12 cellular contexts compared by ENCODE assay signal in genomic region chr9:109311731-109312130, GRCh38. TPM values are rescaled to one million over a fixed set of nuclear protein-coding genes. Genes with fewer than 3 reads are reported as not detected.
DNase-seq lines count a peak whose midpoint lies in the region; ATAC-seq, FAIRE-seq and TF ChIP-seq lines count a peak whose summit lies in the region.
"Had no signal": no experiment of that assay in that cellular context is flagged by ENCODE, and none has a peak within 500 bp of the region (broad histone marks: within the 10 kb centered on the region; RNA-seq: fewer than 3 reads in every experiment).

No MANE protein-coding gene starts in this region.

- no peak overlapping the region for H3K14ac ChIP-seq in trophoblast cell (ENCODE audit: low read length)

- H3K36me3 ChIP-seq in GM12878 (ENCODE audit: control insufficient read depth in 2 of 2, insufficient read depth in 2 of 2, low read length in 1 of 2) (no peaks in the 10 kb centered on the region), trophoblast cell (ENCODE audit: control insufficient read depth in 1 of 2, insufficient read depth in 2 of 2, low read length in 2 of 2) (peaks cover 0 to 2% of the 10 kb centered on the region in 2 experiments)

- BruUV-seq in GM12878 (replicated peaks; lab: Mats Ljungman, UMichigan): no TSS peak

- H3K4me1 ChIP-seq in GM12878 (ENCODE audit: control insufficient read depth, insufficient read depth, low read length) (no peaks in the 10 kb centered on the region), trophoblast cell (ENCODE audit: control insufficient read depth in 1 of 2, insufficient read depth in 2 of 2, low read length in 2 of 2) (peaks cover 2 to 10% of the 10 kb centered on the region in 2 experiments)

- no peak overlapping the region for H2BK12ac ChIP-seq in trophoblast cell (ENCODE audit: low read length)

- no peak for TF ChIP-seq RAD21 in GM12878 (IDR thresholded peaks at IDR 0.05; ENCODE audit: insufficient read depth, low read depth, low read length)

- SMC1A ChIA-PET in GM12878 (lab: Charles Lee; ENCODE audit: uncharacterized antibody, unreplicated experiment): interaction anchor here (0.9 kb wide), 1 partner anchor 159 kb away, joined by 3 read pairs; no protein-coding TSS in a partner anchor

- no peaks in the 10 kb centered on the region; the same call in 1 of the 2 replicates for H4K20me1 ChIP-seq in GM12878 (ENCODE audit: control insufficient read depth, insufficient read depth)

- H3K9ac ChIP-seq in GM12878 (ENCODE audit: control insufficient read depth, insufficient read depth, low read length): no peak overlapping the region
- no peak overlapping the region for H3K9ac ChIP-seq in trophoblast cell (ENCODE audit: low read length)

- H3K4me2 ChIP-seq in GM12878 (ENCODE audit: control insufficient read depth, insufficient read depth) (no peak overlapping the region), trophoblast cell (ENCODE audit: low read length) (no peak overlapping the region)

- H3K27me3 ChIP-seq in GM12878 (replicated peaks in 1 of 2; ENCODE audit: control insufficient read depth in 2 of 2, insufficient read depth in 2 of 2, low read length in 1 of 2) (peaks cover 1 to 3% of the 10 kb centered on the region in 2 experiments; a peak in 2 of 4 replicates), trophoblast cell (ENCODE audit: insufficient read depth, low read length) (no peaks in the 10 kb centered on the region)

- 15% methylated on average over 7 of the region's 7 CpGs for WGBS in GM12878 (ENCODE audit: insufficient coverage, insufficient replicate concordance, low lambda C conversion rate, missing lambda C conversion rate)
- WGBS in trophoblast cell (ENCODE audit: extremely low coverage, insufficient coverage, insufficient read length): no CpG with 5 or more reads among the region's 7 CpGs

- H3K4me3 ChIP-seq in GM12878 (no peak overlapping the region), trophoblast cell (ENCODE audit: low read depth, low read length) (no peak overlapping the region)

- no peak overlapping the region for H4K8ac ChIP-seq in trophoblast cell (ENCODE audit: low read depth, low read length)

- POLR2A ChIA-PET in GM12878 (lab: Charles Lee): no interaction called here

- RAD21 ChIA-PET in GM12878 (lab: Charles Lee; ENCODE audit: unreplicated experiment): no interaction called here

- in situ Hi-C loops in GM12878 (cut with MboI): no loop called here

- FAIRE-seq in GM12878 (lab: Jason Lieb, UNC): peak; percentile 27

- H3K27ac ChIP-seq in GM12878 (ENCODE audit: control insufficient read depth, insufficient read depth) (no peak overlapping the region), trophoblast cell (ENCODE audit: low read depth, low read length) (no peak overlapping the region)
- H3K27ac ChIP-seq: VCaP had no signal

- no peak overlapping the region for H4K91ac ChIP-seq in trophoblast cell (ENCODE audit: low read depth, low read length)

- no peak overlapping the region for H3K23ac ChIP-seq in trophoblast cell (ENCODE audit: low read length)

- H3K9me3 ChIP-seq in GM12878 (replicated peaks; ENCODE audit: control insufficient read depth, insufficient read depth, low read length) (no peaks in the 10 kb centered on the region), trophoblast cell (ENCODE audit: insufficient read depth, low read depth, low read length) (no peaks in the 10 kb centered on the region)

- H2AFZ ChIP-seq in GM12878 (ENCODE audit: control insufficient read depth, low read depth, low read length) (no peak overlapping the region), trophoblast cell (ENCODE audit: insufficient read depth, low read length, poor library complexity) (no peak overlapping the region)

- peak; percentile 76 for ATAC-seq in GM18907 (IDR thresholded peaks at IDR 0.05; ENCODE audit: unreplicated experiment)
- peak; percentile 91 for ATAC-seq in HG03432 (IDR thresholded peaks at IDR 0.05; ENCODE audit: unreplicated experiment)
- peak; percentile 92 for ATAC-seq in GM12878
- no peak for ATAC-seq in GM21447 (IDR thresholded peaks at IDR 0.05; ENCODE audit: unreplicated experiment)
- no peak for ATAC-seq in GM21423 (IDR thresholded peaks at IDR 0.05; ENCODE audit: unreplicated experiment)
- ATAC-seq: right cardiac atrium had no signal

- no peak overlapping the region for H2AK5ac ChIP-seq in trophoblast cell (ENCODE audit: low read length)

- no peak overlapping the region for H2BK5ac ChIP-seq in trophoblast cell (ENCODE audit: low read depth, low read length, poor library complexity)

- no peak overlapping the region for H3K4ac ChIP-seq in trophoblast cell (ENCODE audit: low read depth, low read length)

- no peaks in the 10 kb centered on the region for H3K79me1 ChIP-seq in trophoblast cell (ENCODE audit: low read length)

- TF ChIP-seq CTCF in GM12878 (IDR thresholded peaks at IDR 0.05 in 2 of 3, conservative IDR thresholded peaks at IDR 0.05 in 1 of 3; ENCODE audit: control insufficient read depth in 2 of 3, extremely low read depth in 1 of 3, insufficient read depth in 1 of 3, low read depth in 3 of 3, low read length in 3 of 3): no peak

- no peak overlapping the region for H2BK120ac ChIP-seq in trophoblast cell (ENCODE audit: insufficient read depth, low read length, poor library complexity)

- no peak for TF ChIP-seq POLR2A in GM12878 (IDR thresholded peaks at IDR 0.05; ENCODE audit: low read depth, low read length)

- TF ChIP-seq EP300 in GM12878 (IDR thresholded peaks at IDR 0.05; ENCODE audit: borderline replicate concordance in 1 of 2, control insufficient read depth in 1 of 2, low read depth in 2 of 2, low read length in 2 of 2): no peak

- intact Hi-C loops in GM12878 (cut with micrococcal nuclease; ENCODE audit: unreplicated experiment): no loop called here

- no peak overlapping the region for H3K18ac ChIP-seq in trophoblast cell (ENCODE audit: low read length)

- H3K79me2 ChIP-seq in GM12878 (ENCODE audit: control insufficient read depth, insufficient read depth, low read length) (no peaks in the 10 kb centered on the region), trophoblast cell (ENCODE audit: control insufficient read depth, insufficient read depth, low read length, poor library complexity) (peaks cover 10% of the 10 kb centered on the region)

- no peak overlapping the region for H4K12ac ChIP-seq in trophoblast cell (ENCODE audit: low read depth, low read length)

- DNase-seq in DMS 273 (lab: John Stamatoyannopoulos, UW; ENCODE audit: unreplicated experiment) (peak; percentile 89), GM12878 (ENCODE audit: low read depth, low spot score) (no peak), Ammon's horn (ENCODE audit: low spot score) (no peak), trophoblast cell (no peak)
- DNase-seq: Calu3, mesendoderm, right cardiac atrium had no signal

- CTCF ChIA-PET in GM12878 (lab: Yijun Ruan, JAX): no interaction called here

TF ChIP-seq in GM12878, 131 proteins besides CTCF, POLR2A, EP300 and RAD21 (continues in another document):
- TF ChIP-seq POLR2AphosphoS5 (IDR thresholded peaks at IDR 0.05; ENCODE audit: low read length) (no peak), CREB1 (IDR thresholded peaks at IDR 0.05; ENCODE audit: low read depth) (no peak), NFYA (IDR thresholded peaks at IDR 0.05; ENCODE audit: borderline replicate concordance, low read depth, low read length) (no peak), ZNF274 (IDR thresholded peaks at IDR 0.05; ENCODE audit: insufficient read depth, insufficient read length) (no peak), PAX5 (IDR thresholded peaks at IDR 0.05; ENCODE audit: borderline replicate concordance, low read depth, low read length) (peak; percentile 14; the same call in 1 of the 2 replicates), NFIC (IDR thresholded peaks at IDR 0.05; ENCODE audit: low read depth, low read length) (no peak), JUNB (IDR thresholded peaks at IDR 0.05) (peak; percentile 64; the same call in 1 of the 2 replicates), POU2F2 (IDR thresholded peaks at IDR 0.05; ENCODE audit: borderline replicate concordance, low read depth, low read length) (peak; percentile 92; the same call in 2 of the 3 replicates)
- TF ChIP-seq, protein P1, sequence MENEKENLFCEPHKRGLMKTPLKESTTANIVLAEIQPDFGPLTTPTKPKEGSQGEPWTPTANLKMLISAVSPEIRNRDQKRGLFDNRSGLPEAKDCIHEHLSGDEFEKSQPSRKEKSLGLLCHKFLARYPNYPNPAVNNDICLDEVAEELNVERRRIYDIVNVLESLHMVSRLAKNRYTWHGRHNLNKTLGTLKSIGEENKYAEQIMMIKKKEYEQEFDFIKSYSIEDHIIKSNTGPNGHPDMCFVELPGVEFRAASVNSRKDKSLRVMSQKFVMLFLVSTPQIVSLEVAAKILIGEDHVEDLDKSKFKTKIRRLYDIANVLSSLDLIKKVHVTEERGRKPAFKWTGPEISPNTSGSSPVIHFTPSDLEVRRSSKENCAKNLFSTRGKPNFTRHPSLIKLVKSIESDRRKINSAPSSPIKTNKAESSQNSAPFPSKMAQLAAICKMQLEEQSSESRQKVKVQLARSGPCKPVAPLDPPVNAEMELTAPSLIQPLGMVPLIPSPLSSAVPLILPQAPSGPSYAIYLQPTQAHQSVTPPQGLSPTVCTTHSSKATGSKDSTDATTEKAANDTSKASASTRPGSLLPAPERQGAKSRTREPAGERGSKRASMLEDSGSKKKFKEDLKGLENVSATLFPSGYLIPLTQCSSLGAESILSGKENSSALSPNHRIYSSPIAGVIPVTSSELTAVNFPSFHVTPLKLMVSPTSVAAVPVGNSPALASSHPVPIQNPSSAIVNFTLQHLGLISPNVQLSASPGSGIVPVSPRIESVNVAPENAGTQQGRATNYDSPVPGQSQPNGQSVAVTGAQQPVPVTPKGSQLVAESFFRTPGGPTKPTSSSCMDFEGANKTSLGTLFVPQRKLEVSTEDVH (IDR thresholded peaks at IDR 0.05; ENCODE audit: low read depth, partially characterized antibody): no peak

RNA-seq across cellular contexts. Expression of gene EPB41L4B, which starts 9.1 kb away (rescaled TPM):
- total RNA-seq in GM12878 (2013; cell fraction: nucleolus; rRNA removed): 0.56 and 0.71 TPM in 2 replicates
- 0.05 and 0.11 TPM in 2 replicates for total RNA-seq in GM12878 (2014; rRNA removed)
- 0.13 and 0.14 TPM in 2 replicates for total RNA-seq in GM12878 (2014; rRNA removed; fragmentation: Illumina TruSeq; extraction: Trizol)
- total RNA-seq in GM12878 (2021): 0.16 and 0.28 TPM in 2 replicates
- 0.33 TPM for polyA plus RNA-seq in GM12878 (2011; ENCODE audit: low read depth)
- 0.75 and 1.6 TPM in 2 replicates for polyA plus RNA-seq in GM12878 (2011; rRNA removed)
- 0.18 and 0.40 TPM in 2 replicates for polyA plus RNA-seq in GM12878 (2011; cell fraction: cytosol; rRNA removed)
- 0.39 and 0.61 TPM in 2 replicates for polyA plus RNA-seq in GM12878 (2011; cell fraction: nucleus; rRNA removed)
- polyA plus RNA-seq in GM12878 (2012): 0.54 and 0.59 TPM in 2 replicates
- polyA plus RNA-seq in GM12878 (2014; fragmentation: Illumina TruSeq; extraction: Trizol): 0.13 and 0.35 TPM in 2 replicates
- under 1 TPM; 0.04 to 0.13 TPM for polyA plus RNA-seq in GM12878 (2014; fragmentation: Nextera tagmentation; extraction: Ambion mirVana)
- 0.05 and 0.24 TPM in 2 replicates for polyA plus RNA-seq in GM12878 (2014; rRNA removed)
- under 1 TPM in 1 of 2 experiments, not detected in 1; 0.08 TPM for polyA plus RNA-seq in GM12878 (2016; fragmentation: Nextera tagmentation; extraction: Ambion mirVana)
- polyA minus RNA-seq in GM12878 (2011; rRNA and poly(A)+ RNA removed): 0.46 and 0.88 TPM in 2 replicates
- polyA minus RNA-seq in GM12878 (2011; cell fraction: cytosol; rRNA and poly(A)+ RNA removed): 0.27 TPM in 1 of 2 replicates, not detected in the other
- 0.12 and 0.19 TPM in 2 replicates for polyA minus RNA-seq in GM12878 (2011; cell fraction: nucleus; rRNA and poly(A)+ RNA removed)
- 23.7 and 24.0 TPM in 2 replicates for polyA plus RNA-seq in trophoblast cell (2013)

Comparison
In these comparisons a context has a peak if more than half of its experiments do, and no peak if none do; other contexts are left out.
1. ATAC-seq: peak in GM18907 (single experiment), HG03432 (single experiment) and GM12878 (single experiment); none in GM21447 (single experiment) and GM21423 (single experiment).